ENCODE assay signal across 2 cellular contexts in genomic region chr1:31700468-31701136, GRCh38.
TF ChIP-seq lines count a peak whose summit lies in the region.

No MANE protein-coding gene starts in this region.

TF ChIP-seq in SK-N-SH, 30 proteins besides CTCF, POLR2A, EP300 and RAD21 (continued from another document):
- TF ChIP-seq ZBTB33 (IDR thresholded peaks at IDR 0.05; ENCODE audit: borderline replicate concordance, low read depth): no peak
- TF ChIP-seq MEF2A (IDR thresholded peaks at IDR 0.05; ENCODE audit: borderline replicate concordance, low read depth): no peak
- TF ChIP-seq NRF1 (IDR thresholded peaks at IDR 0.05; ENCODE audit: low read depth, low read length): no peak
- no peak for TF ChIP-seq RCOR1 (IDR thresholded peaks at IDR 0.05; ENCODE audit: low read length)
- no peak for TF ChIP-seq TCF12 (IDR thresholded peaks at IDR 0.05)
- TF ChIP-seq POLR2AphosphoS5 (IDR thresholded peaks at IDR 0.05; ENCODE audit: low read depth, low read length): no peak
- TF ChIP-seq REST (IDR thresholded peaks at IDR 0.05; ENCODE audit: low read depth, low read length): no peak
- no peak for TF ChIP-seq FOXM1 (IDR thresholded peaks at IDR 0.05; ENCODE audit: low read depth)
- TF ChIP-seq CHD2 (IDR thresholded peaks at IDR 0.05; ENCODE audit: low read length, partially characterized antibody): no peak
TF ChIP-seq in SK-N-SH: peak in this region for 0.

TF ChIP-seq in SK-N-SH treated with all-trans-retinoic acid at 6 μM for 48 hours, 23 proteins besides CTCF, POLR2A, EP300 and RAD21 (continued from another document):
- TF ChIP-seq CREB5 (CRISPR knock-in tag; IDR thresholded peaks at IDR 0.05; ENCODE audit: low read depth) (no peak), SNAI2 (CRISPR knock-in tag; IDR thresholded peaks at IDR 0.05) (no peak), TCF4 (CRISPR knock-in tag; IDR thresholded peaks at IDR 0.05; ENCODE audit: borderline replicate concordance) (no peak), ZNF70 (CRISPR knock-in tag; IDR thresholded peaks at IDR 0.05) (no peak), PPARA (CRISPR knock-in tag; IDR thresholded peaks at IDR 0.05; ENCODE audit: borderline replicate concordance) (no peak), ZNF565 (CRISPR knock-in tag; conservative IDR thresholded peaks at IDR 0.05; ENCODE audit: low read depth) (no peak)
TF ChIP-seq in SK-N-SH treated with all-trans-retinoic acid at 6 μM for 48 hours: peak in this region for 0.
